ENCODE assay signal across 8 cellular contexts in the genomic region with DNA sequence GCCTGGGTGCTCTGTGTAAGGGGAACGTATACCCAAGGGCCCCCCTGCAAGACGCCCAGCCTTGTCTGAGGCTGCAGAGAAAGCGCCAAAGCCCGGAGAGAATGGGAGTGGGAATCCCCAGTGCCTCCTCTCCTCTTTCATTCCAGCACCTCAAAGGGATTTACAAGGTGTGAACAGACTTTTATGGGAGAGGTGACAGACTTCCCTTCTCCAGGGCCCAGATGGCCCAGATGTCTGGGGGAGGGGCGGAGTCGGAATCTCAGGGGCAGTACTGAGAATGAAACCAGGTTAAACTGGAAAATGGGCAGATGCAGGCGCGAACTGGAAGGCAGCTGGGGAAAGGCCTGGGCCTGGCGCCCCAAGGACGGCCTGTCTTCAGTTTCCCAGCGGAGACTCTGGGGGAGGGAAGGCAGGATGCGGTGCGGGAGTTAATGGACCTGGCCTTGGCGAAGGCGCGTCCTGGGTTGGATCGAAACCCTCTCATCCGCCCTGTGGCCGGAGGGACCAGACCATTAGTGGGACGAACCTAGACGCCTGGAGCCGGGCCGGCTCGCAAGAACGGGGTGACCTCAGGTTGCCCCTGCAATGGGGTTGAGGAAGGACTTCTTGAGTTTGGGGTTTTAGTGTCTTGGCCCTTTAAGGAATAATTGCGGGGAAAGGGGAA. TPM values are rescaled to one million over a fixed set of nuclear protein-coding genes. Genes with fewer than 3 reads are reported as not detected.
A peak's percentile ranks its signal among the peaks of the same experiment; 100 is the strongest.
DNase-seq lines count a peak whose midpoint lies in the region; ATAC-seq and TF ChIP-seq lines count a peak whose summit lies in the region.

No MANE protein-coding gene starts in this region.

- H3K4me2 ChIP-seq in neuronal stem cell (ENCODE audit: insufficient read depth, low read length, poor library complexity, severe bottlenecking), result peak overlapping the region; percentile 46

- peaks cover 2% of the 10 kb centered on the region for H3K79me1 ChIP-seq in neuronal stem cell (ENCODE audit: low read depth, low read length)

- peak overlapping the region; percentile 97 for H2BK15ac ChIP-seq in neuronal stem cell (ENCODE audit: low read length)

- peak; percentile 72 for DNase-seq in NCI-H2196 (lab: John Stamatoyannopoulos, UW; ENCODE audit: unreplicated experiment)
- DNase-seq in NCI-H2196 treated with DMSO at 0.1 percent for 48 hours (lab: John Stamatoyannopoulos, UW; ENCODE audit: unreplicated experiment), result no peak
- DNase-seq in activated CD4-positive, alpha-beta T cell treated with anti-CD3 and anti-CD28 coated beads for 48 hours, result peak; percentile 38
- DNase-seq in epithelial cell of proximal tubule (ENCODE audit: low read depth), result no peak
- DNase-seq in neuronal stem cell (ENCODE audit: low spot score), result no peak
- DNase-seq in SIG-M5 treated with dmso at 0.1 percent for 504 hours (lab: John Stamatoyannopoulos, UW; ENCODE audit: unreplicated experiment), result no peak

- H3K4me3 ChIP-seq in epithelial cell of proximal tubule (ENCODE audit: low read depth, low read length) (peak overlapping the region; percentile 53), neuronal stem cell (ENCODE audit: low read length in 2 of 2) (peak overlapping the region; percentile 45 to 72)

- peak overlapping the region; percentile 91 for H2AK5ac ChIP-seq in neuronal stem cell (ENCODE audit: low read depth, low read length)

- peak overlapping the region; percentile 1 for H3K9ac ChIP-seq in neuronal stem cell (ENCODE audit: low read depth, low read length, poor library complexity)

- H3K4ac ChIP-seq in neuronal stem cell (ENCODE audit: low read length), result no peak overlapping the region

- peak overlapping the region; percentile 92 for H2BK120ac ChIP-seq in neuronal stem cell (ENCODE audit: low read depth, low read length)

- no peak overlapping the region for H4K8ac ChIP-seq in neuronal stem cell (ENCODE audit: low read depth, low read length)

- no peak overlapping the region for H3K14ac ChIP-seq in neuronal stem cell (ENCODE audit: low read length)

- H3K18ac ChIP-seq in neuronal stem cell (ENCODE audit: low read length), result peak overlapping the region; percentile 89

- H2AFZ ChIP-seq in neuronal stem cell (ENCODE audit: low read length), result peak overlapping the region; percentile 90

- peak overlapping the region; percentile 92 for H2BK12ac ChIP-seq in neuronal stem cell (ENCODE audit: low read length)

- peak overlapping the region; percentile 97 for H3K23ac ChIP-seq in neuronal stem cell (ENCODE audit: low read depth, low read length, poor library complexity)

- peaks cover 27 to 30% of the 10 kb centered on the region in 2 donors for H3K4me1 ChIP-seq in neuronal stem cell (ENCODE audit: control insufficient read depth in 2 of 2, insufficient read depth in 1 of 2, low read depth in 1 of 2, low read length in 2 of 2)

- ATAC-seq in HG02642 (IDR thresholded peaks at IDR 0.05; ENCODE audit: poor library complexity, unreplicated experiment), result no peak
- no peak for ATAC-seq in GM21390 (IDR thresholded peaks at IDR 0.05; ENCODE audit: unreplicated experiment)

- peak overlapping the region; percentile 76 for H2BK5ac ChIP-seq in neuronal stem cell (ENCODE audit: low read length)

- WGBS in neuronal stem cell (ENCODE audit: extremely low coverage in 2 of 2, insufficient read length in 2 of 2, insufficient replicate concordance in 1 of 2), 2 donors, result no CpG with 5 or more reads among the region's 26 CpGs

- no peaks in the 10 kb centered on the region for H3K27me3 ChIP-seq in neuronal stem cell (ENCODE audit: control insufficient read depth in 3 of 3, insufficient read depth in 3 of 3, low read depth in 1 of 3, low read length in 3 of 3)

- TF ChIP-seq CTCF in epithelial cell of proximal tubule (conservative IDR thresholded peaks at IDR 0.05; ENCODE audit: low read depth, low read length), result no peak

- H4K91ac ChIP-seq in neuronal stem cell (ENCODE audit: low read depth, low read length, poor library complexity), result no peak overlapping the region

- peaks cover 0 to 2% of the 10 kb centered on the region in 2 donors for H3K36me3 ChIP-seq in neuronal stem cell (replicated peaks in 1 of 2; ENCODE audit: control insufficient read depth in 2 of 2, insufficient read depth in 2 of 2, low read length in 2 of 2)

- H3K27ac ChIP-seq in neuronal stem cell (replicated peaks; ENCODE audit: low read length), result peak overlapping the region; percentile 32

- H3K9me3 ChIP-seq in neuronal stem cell (replicated peaks in 1 of 2; ENCODE audit: control insufficient read depth in 2 of 2, insufficient read depth in 1 of 2, low read depth in 1 of 2, low read length in 2 of 2), result no peaks in the 10 kb centered on the region

RNA-seq across cellular contexts. Expression of a gene that starts 0.6 kb away (rescaled TPM):
- 43.5 and 62.4 TPM in 2 replicates for total RNA-seq in epithelial cell of proximal tubule
- 49.7 TPM for polyA plus RNA-seq in neuronal stem cell (2013, experiment 1 of 2)
- polyA plus RNA-seq in neuronal stem cell (2013, experiment 2 of 2), result 50.0 TPM

RNA-seq across cellular contexts. Expression of a gene that starts 1.5 kb away (rescaled TPM):
- 29.3 and 58.2 TPM in 2 replicates for total RNA-seq in epithelial cell of proximal tubule
- 54.3 TPM for polyA plus RNA-seq in neuronal stem cell (2013, experiment 1 of 2)
- polyA plus RNA-seq in neuronal stem cell (2013, experiment 2 of 2), result 53.1 TPM

RNA-seq across cellular contexts. Expression of a gene that starts 18.4 kb away (rescaled TPM):
- total RNA-seq in epithelial cell of proximal tubule, result 10.0 and 16.1 TPM in 2 replicates
- polyA plus RNA-seq in neuronal stem cell (2013, experiment 1 of 2), result 0.21 TPM
- polyA plus RNA-seq in neuronal stem cell (2013, experiment 2 of 2), result 0.64 TPM

RNA-seq across cellular contexts. Expression of a gene that starts 28.4 kb away (rescaled TPM):
- total RNA-seq in epithelial cell of proximal tubule, result 26.6 and 27.6 TPM in 2 replicates
- polyA plus RNA-seq in neuronal stem cell (2013, experiment 1 of 2), result 0.18 TPM
- polyA plus RNA-seq in neuronal stem cell (2013, experiment 2 of 2), result 0.14 TPM

RNA-seq across cellular contexts. Expression of a gene that starts 33.6 kb away (rescaled TPM):
- 1.3 and 1.4 TPM in 2 replicates for total RNA-seq in epithelial cell of proximal tubule
- 0.06 TPM for polyA plus RNA-seq in neuronal stem cell (2013, experiment 1 of 2)
- 0.04 TPM for polyA plus RNA-seq in neuronal stem cell (2013, experiment 2 of 2)

Comparison
In these comparisons a context has a peak if more than half of its experiments do, and no peak if none do; other contexts are left out.
1. DNase-seq: peak in NCI-H2196 (single experiment) and activated CD4-positive, alpha-beta T cell treated with anti-CD3 and anti-CD28 coated beads for 48 hours (single experiment); none in NCI-H2196 treated with DMSO at 0.1 percent for 48 hours (single experiment), epithelial cell of proximal tubule (single experiment), neuronal stem cell (single experiment) and SIG-M5 treated with dmso at 0.1 percent for 504 hours (single experiment).